In the genomic region with DNA sequence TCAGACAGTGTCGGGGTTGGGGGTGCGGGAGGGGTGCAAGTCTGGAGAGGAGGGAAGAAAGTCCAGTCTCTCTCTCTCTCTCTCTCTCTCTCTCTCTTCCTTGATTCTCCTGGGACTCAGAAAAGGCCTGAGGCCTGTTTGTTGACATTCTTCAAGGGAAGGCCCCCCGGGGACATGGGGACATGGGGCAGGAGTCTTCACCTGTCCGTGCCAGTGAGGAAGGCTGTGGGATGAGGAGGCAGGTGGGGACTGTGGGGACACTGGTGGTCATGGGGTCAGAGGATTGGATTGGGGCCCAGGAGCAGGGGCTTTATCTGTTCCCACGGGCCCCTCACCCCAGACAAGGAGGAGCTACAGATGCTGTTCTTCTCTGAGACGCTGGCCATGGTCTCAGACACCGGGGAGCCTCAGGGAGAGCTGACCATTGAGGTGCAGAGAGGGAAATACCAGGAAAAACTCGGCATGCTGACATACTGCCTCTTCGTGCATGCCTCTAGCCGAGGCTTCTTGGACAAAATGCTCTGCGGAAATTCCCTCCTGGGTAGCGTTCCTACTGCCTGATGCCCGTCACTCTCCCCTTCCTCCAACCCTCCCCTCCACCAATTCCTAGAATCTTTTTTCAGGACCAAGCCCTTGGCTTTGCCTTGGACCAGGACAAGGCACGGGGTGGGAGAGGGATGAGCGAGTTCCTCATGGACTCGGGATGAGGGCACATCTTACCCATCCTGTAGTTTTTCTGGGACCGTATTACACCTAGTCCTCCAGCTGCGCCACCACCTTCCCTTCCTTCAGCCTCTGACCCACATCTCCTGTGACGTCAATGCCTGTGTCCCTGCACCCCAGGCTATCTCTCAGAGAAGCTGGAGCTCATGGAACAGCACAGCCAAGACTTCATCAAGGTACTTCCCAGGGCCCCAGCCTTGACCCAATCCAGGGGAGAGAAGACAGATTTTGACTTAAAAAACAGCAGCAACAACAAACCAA, we compare ENCODE assay signal across 14 cellular contexts. TPM values are rescaled to one million over a fixed set of nuclear protein-coding genes. Genes with fewer than 3 reads are reported as not detected.
DNase-seq lines count a peak whose midpoint lies in the region; ATAC-seq, FAIRE-seq and TF ChIP-seq lines count a peak whose summit lies in the region.
"Had no signal": no experiment of that assay in that cellular context is flagged by ENCODE, and none has a peak within 500 bp of the region (broad histone marks: within the 10 kb centered on the region; RNA-seq: fewer than 3 reads in every experiment).

No MANE protein-coding gene starts in this region.

- H3K79me2 ChIP-seq in HepG2 (ENCODE audit: insufficient read depth, low read length): no peaks in the 10 kb centered on the region

- H3K4me1 ChIP-seq in HepG2 (ENCODE audit: insufficient read depth, low read length) (peaks cover 74% of the 10 kb centered on the region), right lobe of liver (peaks cover 0 to 12% (median 3%) of the 10 kb centered on the region in 4 donors)

- POLR2A ChIA-PET in HepG2 (lab: Yijun Ruan, JAX): interaction anchor here (0.7 to 4.8 kb wide), 17 partner anchors 13 to 87 kb away, joined by 3 to 66 read pairs (median 6); partner anchors contain the start of genes AAMP, CTDSP1 and PNKD

- TF ChIP-seq EP300 in HepG2 (IDR thresholded peaks at IDR 0.05; ENCODE audit: low read depth in 2 of 2, low read length in 2 of 2) (no peak), HepG2 (CRISPR knock-in tag; IDR thresholded peaks at IDR 0.05; ENCODE audit: borderline replicate concordance) (no peak)

- peak; percentile 21 for FAIRE-seq in HepG2 (lab: Jason Lieb, UNC)
- FAIRE-seq: endometrium had no signal

- peak overlapping the region; percentile 67 for H2AFZ ChIP-seq in HepG2 (ENCODE audit: low read length)

- TF ChIP-seq CTCF in HepG2 (CRISPR knock-in tag; IDR thresholded peaks at IDR 0.05) (no peak), right lobe of liver (IDR thresholded peaks at IDR 0.05) (no peak), chondrocyte (IDR thresholded peaks at IDR 0.05) (no peak), neural crest cell (conservative IDR thresholded peaks at IDR 0.05) (no peak)

- H3K27me3 ChIP-seq in HepG2 (ENCODE audit: control insufficient read depth in 1 of 2, insufficient read depth in 2 of 2, low read length in 2 of 2) (no peaks in the 10 kb centered on the region; a peak in 1 of 5 replicates), right lobe of liver (no peaks in the 10 kb centered on the region)
- H3K27me3 ChIP-seq: transverse colon had no signal

- no peaks in the 10 kb centered on the region for H3K9me3 Mint-ChIP-seq in chondrocyte (ENCODE audit: low read depth)
- H3K9me3 Mint-ChIP-seq in neural crest cell: no peaks in the 10 kb centered on the region
- H3K9me3 Mint-ChIP-seq in activated naive CD8-positive, alpha-beta T cell treated with anti-CD3 and anti-CD28 coated beads for 36 hours: no peaks in the 10 kb centered on the region
- H3K9me3 Mint-ChIP-seq: natural killer cell treated with Interleukin-12 subunit alpha and Interleukin-12 subunit beta and Interleukin-15 and Interleukin-18, amount 100 ng/mL, for 72 hours had no signal

- peaks cover 4% of the 10 kb centered on the region for H3K4me1 Mint-ChIP-seq in chondrocyte (ENCODE audit: low read depth)
- H3K4me1 Mint-ChIP-seq in neural crest cell: peaks cover 18% of the 10 kb centered on the region
- no peaks in the 10 kb centered on the region for H3K4me1 Mint-ChIP-seq in activated naive CD8-positive, alpha-beta T cell treated with anti-CD3 and anti-CD28 coated beads for 36 hours

- peak overlapping the region; percentile 74 for H3K27ac Mint-ChIP-seq in chondrocyte (ENCODE audit: unreplicated experiment)
- no peak overlapping the region for H3K27ac Mint-ChIP-seq in neural crest cell (ENCODE audit: unreplicated experiment)
- H3K27ac Mint-ChIP-seq in activated naive CD8-positive, alpha-beta T cell treated with anti-CD3 and anti-CD28 coated beads for 36 hours: no peak overlapping the region
- H3K27ac Mint-ChIP-seq: natural killer cell treated with Interleukin-12 subunit alpha and Interleukin-12 subunit beta and Interleukin-15 and Interleukin-18, amount 100 ng/mL, for 72 hours had no signal

- H3K27me3 Mint-ChIP-seq in chondrocyte (ENCODE audit: low read depth) (no peaks in the 10 kb centered on the region), neural crest cell (ENCODE audit: low read depth) (no peaks in the 10 kb centered on the region)
- H3K27me3 Mint-ChIP-seq in activated naive CD8-positive, alpha-beta T cell treated with anti-CD3 and anti-CD28 coated beads for 36 hours: no peaks in the 10 kb centered on the region
- H3K27me3 Mint-ChIP-seq: natural killer cell treated with Interleukin-12 subunit alpha and Interleukin-12 subunit beta and Interleukin-15 and Interleukin-18, amount 100 ng/mL, for 72 hours had no signal

- in situ Hi-C loops in HepG2 (cut with HindIII; ENCODE audit: extremely low pct_ligation_motif_present, low pct_unique_long_range_greater_than_20kb): loop anchor here (5.0 kb wide), 1 partner anchor 55 kb away; no protein-coding TSS in a partner anchor

- no TSS peak for BruUV-seq in HepG2 (replicated peaks; lab: Mats Ljungman, UMichigan)

- no peak for TF ChIP-seq RAD21 in HepG2 (CRISPR knock-in tag; IDR thresholded peaks at IDR 0.05)

- peak overlapping the region; percentile 0 for H3K27ac ChIP-seq in HepG2 (ENCODE audit: extremely low read length, insufficient read depth, low read length)
- H3K27ac ChIP-seq in right lobe of liver: no peak overlapping the region
- H3K27ac ChIP-seq: transverse colon had no signal

- peak overlapping the region; percentile 94 for H3K4me2 ChIP-seq in HepG2 (ENCODE audit: low read depth, low read length)

- no peaks in the 10 kb centered on the region for H4K20me1 ChIP-seq in HepG2 (ENCODE audit: insufficient read depth, low read length)

- no peak for TF ChIP-seq POLR2A in HepG2 (IDR thresholded peaks at IDR 0.05; ENCODE audit: insufficient read depth in 1 of 2, low read depth in 2 of 2, low read length in 2 of 2)
- no peak for TF ChIP-seq POLR2A in right lobe of liver (IDR thresholded peaks at IDR 0.05)

- H3K4me3 ChIP-seq in HepG2 (replicated peaks in 1 of 3; ENCODE audit: insufficient read depth in 1 of 3, low read depth in 2 of 3, low read length in 3 of 3) (peak overlapping the region; percentile 25 to 78 (median 43)), right lobe of liver (no peak overlapping the region)
- H3K4me3 ChIP-seq: transverse colon had no signal

- intact Hi-C loops in HepG2 (cut with micrococcal nuclease; ENCODE audit: unreplicated experiment) (loop anchor here (2.0 kb wide), 1 partner anchor 65 kb away; the partner anchor contains the start of gene TMBIM1), right lobe of liver (cut with DNase I) (loop anchor here (5.0 to 10.0 kb wide), 2 partner anchors 53 to 55 kb away; no protein-coding TSS in a partner anchor)

- H3K9ac ChIP-seq in HepG2 (ENCODE audit: insufficient read depth, low read depth, low read length): peak overlapping the region; percentile 69

- H3K36me3 ChIP-seq in HepG2 (replicated peaks in 1 of 2; ENCODE audit: control insufficient read depth in 1 of 2, insufficient read depth in 2 of 2, low read length in 2 of 2) (no peaks in the 10 kb centered on the region), right lobe of liver (no peaks in the 10 kb centered on the region)
- H3K36me3 ChIP-seq: transverse colon had no signal

- DNase-seq in HepG2 (ENCODE audit: low spot score) (no peak), right lobe of liver (no peak), chondrocyte (ENCODE audit: low spot score) (no peak), neural crest cell (ENCODE audit: low read depth, low spot score) (no peak), cortex of kidney (lab: John Stamatoyannopoulos, UW) (no peak), germinal center (ENCODE audit: low spot score) (no peak)
- DNase-seq in activated naive CD8-positive, alpha-beta T cell treated with anti-CD3 and anti-CD28 coated beads for 36 hours: no peak
- DNase-seq: NCI-H2081 had no signal

- CTCF ChIA-PET in HepG2 (lab: Yijun Ruan, JAX; ENCODE audit: low intra/inter-chr PET ratio, low total read pairs): interaction anchor here (0.8 to 3.7 kb wide), 6 partner anchors 46 to 85 kb away, joined by 3 to 59 read pairs (median 5); partner anchors contain the start of gene TMBIM1

- WGBS in HepG2 (ENCODE audit: low lambda C conversion rate): 12% methylated on average over 19 of the region's 19 CpGs
- WGBS in right lobe of liver (ENCODE audit: insufficient coverage, low coverage, low lambda C conversion rate, missing lambda C conversion rate): 52% methylated on average over 8 of the region's 19 CpGs

- H3K4me3 Mint-ChIP-seq in chondrocyte (ENCODE audit: unreplicated experiment): no peak overlapping the region
- peak overlapping the region; percentile 19 for H3K4me3 Mint-ChIP-seq in neural crest cell
- H3K4me3 Mint-ChIP-seq in activated naive CD8-positive, alpha-beta T cell treated with anti-CD3 and anti-CD28 coated beads for 36 hours: no peak overlapping the region
- H3K4me3 Mint-ChIP-seq: activated T-cell treated with anti-CD3 and anti-CD28 coated beads, Interleukin-2, amount 50 U/mL, for 4 hours; natural killer cell treated with Interleukin-12 subunit alpha and Interleukin-12 subunit beta and Interleukin-15 and Interleukin-18, amount 100 ng/mL, for 72 hours had no signal

- H3K36me3 Mint-ChIP-seq in chondrocyte (ENCODE audit: low read depth): no peaks in the 10 kb centered on the region
- H3K36me3 Mint-ChIP-seq in neural crest cell (ENCODE audit: low read depth): no peaks in the 10 kb centered on the region
- no peaks in the 10 kb centered on the region for H3K36me3 Mint-ChIP-seq in activated naive CD8-positive, alpha-beta T cell treated with anti-CD3 and anti-CD28 coated beads for 36 hours
- H3K36me3 Mint-ChIP-seq: natural killer cell treated with Interleukin-12 subunit alpha and Interleukin-12 subunit beta and Interleukin-15 and Interleukin-18, amount 100 ng/mL, for 72 hours had no signal

- ATAC-seq in HepG2 (peak; percentile 46), right lobe of liver (no peak), HG02623 (IDR thresholded peaks at IDR 0.05; ENCODE audit: unreplicated experiment) (no peak)

- H3K9me3 ChIP-seq in HepG2 (ENCODE audit: low read length) (no peaks in the 10 kb centered on the region), right lobe of liver (no peaks in the 10 kb centered on the region)
- H3K9me3 ChIP-seq: transverse colon had no signal

RNA-seq across cellular contexts. Expression of gene CATIP, which starts 0.8 kb away (rescaled TPM):
- total RNA-seq in HepG2 (2016; rRNA removed; fragmentation: Illumina TruSeq; extraction: Trizol): 0.22 TPM in 1 of 2 replicates, not detected in the other
- 0.35 TPM in 1 of 2 replicates, not detected in the other for total RNA-seq in HepG2 (2016; cell fraction: cytosol; rRNA removed; fragmentation: Illumina TruSeq; extraction: Trizol; ENCODE audit: low read depth)
- 0.15 TPM in 1 of 2 replicates, not detected in the other for total RNA-seq in HepG2 (2016; cell fraction: insoluble cytoplasmic fraction; rRNA removed; fragmentation: Illumina TruSeq; extraction: Trizol)
- 0.38 and 0.49 TPM in 2 replicates for total RNA-seq in HepG2 (2016; cell fraction: membrane; rRNA removed; fragmentation: Illumina TruSeq; extraction: Trizol)
- total RNA-seq in HepG2 (2016; cell fraction: nucleus; rRNA removed; fragmentation: Illumina TruSeq; extraction: Trizol): not detected in 2 replicates
- polyA plus RNA-seq in HepG2 (2011; rRNA removed): 0.07 and 0.09 TPM in 2 replicates
- polyA plus RNA-seq in HepG2 (2011; cell fraction: cytosol; rRNA removed): 0.09 and 0.15 TPM in 2 replicates
- 0.48 and 0.87 TPM in 2 replicates for polyA plus RNA-seq in HepG2 (2011; cell fraction: nucleus; rRNA removed)
- polyA plus RNA-seq in HepG2 (2012): 0.15 TPM in 1 of 2 replicates, not detected in the other
- not detected in 2 replicates for polyA plus RNA-seq in HepG2 (2016; cell fraction: cytosol; fragmentation: Illumina TruSeq; extraction: Trizol; ENCODE audit: low read depth)
- not detected in 2 replicates for polyA plus RNA-seq in HepG2 (2016; cell fraction: insoluble cytoplasmic fraction; fragmentation: Illumina TruSeq; extraction: Trizol; ENCODE audit: low read depth)
- not detected in 2 replicates for polyA plus RNA-seq in HepG2 (2016; cell fraction: membrane; fragmentation: Illumina TruSeq; extraction: Trizol; ENCODE audit: low read depth)
- polyA plus RNA-seq in HepG2 (2016; cell fraction: nucleus; fragmentation: Illumina TruSeq; extraction: Trizol; ENCODE audit: insufficient read depth, low read depth): not detected in 2 replicates
- polyA minus RNA-seq in HepG2 (2011; rRNA and poly(A)+ RNA removed; ENCODE audit: low replicate concordance): 0.36 TPM in 1 of 2 replicates, not detected in the other
- polyA minus RNA-seq in HepG2 (2011; cell fraction: cytosol; rRNA and poly(A)+ RNA removed): not detected in 2 replicates
- polyA minus RNA-seq in HepG2 (2011; cell fraction: nucleus; rRNA and poly(A)+ RNA removed): 1.4 TPM in 1 of 2 replicates, not detected in the other
- total RNA-seq in right lobe of liver: not detected
- total RNA-seq in chondrocyte: not detected in 3 replicates
- total RNA-seq in neural crest cell: 0.30 TPM in 1 of 2 replicates, not detected in the other
- not detected for total RNA-seq in activated naive CD8-positive, alpha-beta T cell treated with anti-CD3 and anti-CD28 coated beads for 36 hours
- total RNA-seq: activated T-cell treated with anti-CD3 and anti-CD28 coated beads, Interleukin-2, amount 50 U/mL, for 4 hours; glomerular endothelial cell; natural killer cell treated with Interleukin-12 subunit alpha and Interleukin-12 subunit beta and Interleukin-15 and Interleukin-18, amount 100 ng/mL, for 72 hours; transverse colon had no signal

RNA-seq across cellular contexts. Expression of gene SLC11A1, which starts 24.6 kb away (rescaled TPM):
- total RNA-seq in HepG2 (2016; rRNA removed; fragmentation: Illumina TruSeq; extraction: Trizol) (0.21 and 0.33 TPM in 2 replicates), right lobe of liver (10 to 100 TPM in 3 of 6 experiments, 1 to 10 TPM in 3; 4.2 to 13.2 (median 11.0) TPM), chondrocyte (0.08 to 0.15 TPM (median 0.10 TPM) in 3 replicates), neural crest cell (0.09 TPM in 1 of 2 replicates, not detected in the other)
- total RNA-seq in HepG2 (2016; cell fraction: cytosol; rRNA removed; fragmentation: Illumina TruSeq; extraction: Trizol; ENCODE audit: low read depth): 0.26 and 0.51 TPM in 2 replicates
- 0.18 and 0.22 TPM in 2 replicates for total RNA-seq in HepG2 (2016; cell fraction: insoluble cytoplasmic fraction; rRNA removed; fragmentation: Illumina TruSeq; extraction: Trizol)
- 0.31 TPM in 2 replicates for total RNA-seq in HepG2 (2016; cell fraction: membrane; rRNA removed; fragmentation: Illumina TruSeq; extraction: Trizol)
- total RNA-seq in HepG2 (2016; cell fraction: nucleus; rRNA removed; fragmentation: Illumina TruSeq; extraction: Trizol): 0.19 and 0.71 TPM in 2 replicates
- 2.3 and 2.5 TPM in 2 replicates for polyA plus RNA-seq in HepG2 (2011; rRNA removed)
- 1.1 and 1.2 TPM in 2 replicates for polyA plus RNA-seq in HepG2 (2011; cell fraction: cytosol; rRNA removed)
- polyA plus RNA-seq in HepG2 (2011; cell fraction: nucleus; rRNA removed): 11.6 and 19.0 TPM in 2 replicates
- 1.5 and 3.8 TPM in 2 replicates for polyA plus RNA-seq in HepG2 (2012)
- 0.26 and 0.40 TPM in 2 replicates for polyA plus RNA-seq in HepG2 (2016; cell fraction: cytosol; fragmentation: Illumina TruSeq; extraction: Trizol; ENCODE audit: low read depth)
- polyA plus RNA-seq in HepG2 (2016; cell fraction: insoluble cytoplasmic fraction; fragmentation: Illumina TruSeq; extraction: Trizol; ENCODE audit: low read depth): 0.09 and 0.23 TPM in 2 replicates
- polyA plus RNA-seq in HepG2 (2016; cell fraction: membrane; fragmentation: Illumina TruSeq; extraction: Trizol; ENCODE audit: low read depth): 0.26 and 0.42 TPM in 2 replicates
- 0.23 and 0.79 TPM in 2 replicates for polyA plus RNA-seq in HepG2 (2016; cell fraction: nucleus; fragmentation: Illumina TruSeq; extraction: Trizol; ENCODE audit: insufficient read depth, low read depth)
- 0.14 and 2.9 TPM in 2 replicates for polyA minus RNA-seq in HepG2 (2011; rRNA and poly(A)+ RNA removed; ENCODE audit: low replicate concordance)
- polyA minus RNA-seq in HepG2 (2011; cell fraction: cytosol; rRNA and poly(A)+ RNA removed): 0.35 and 1.5 TPM in 2 replicates
- polyA minus RNA-seq in HepG2 (2011; cell fraction: nucleus; rRNA and poly(A)+ RNA removed): 3.7 and 5.4 TPM in 2 replicates
- total RNA-seq in activated naive CD8-positive, alpha-beta T cell treated with anti-CD3 and anti-CD28 coated beads for 36 hours: under 1 TPM; 0.08 TPM
- total RNA-seq: glomerular endothelial cell had no signal

RNA-seq across cellular contexts. Expression of gene CTDSP1, which starts 42.2 kb away (rescaled TPM):
- 78.5 and 91.0 TPM in 2 replicates for total RNA-seq in HepG2 (2016; rRNA removed; fragmentation: Illumina TruSeq; extraction: Trizol)
- 61.6 and 62.5 TPM in 2 replicates for total RNA-seq in HepG2 (2016; cell fraction: cytosol; rRNA removed; fragmentation: Illumina TruSeq; extraction: Trizol; ENCODE audit: low read depth)
- 72.7 and 92.2 TPM in 2 replicates for total RNA-seq in HepG2 (2016; cell fraction: insoluble cytoplasmic fraction; rRNA removed; fragmentation: Illumina TruSeq; extraction: Trizol)
- 98.7 and 108 TPM in 2 replicates for total RNA-seq in HepG2 (2016; cell fraction: membrane; rRNA removed; fragmentation: Illumina TruSeq; extraction: Trizol)
- 63.4 and 77.8 TPM in 2 replicates for total RNA-seq in HepG2 (2016; cell fraction: nucleus; rRNA removed; fragmentation: Illumina TruSeq; extraction: Trizol)
- 268 and 270 TPM in 2 replicates for polyA plus RNA-seq in HepG2 (2011; rRNA removed)
- 216 and 257 TPM in 2 replicates for polyA plus RNA-seq in HepG2 (2011; cell fraction: cytosol; rRNA removed)
- 595 and 749 TPM in 2 replicates for polyA plus RNA-seq in HepG2 (2011; cell fraction: nucleus; rRNA removed)
- 72.7 and 87.5 TPM in 2 replicates for polyA plus RNA-seq in HepG2 (2012)
- polyA plus RNA-seq in HepG2 (2016; cell fraction: cytosol; fragmentation: Illumina TruSeq; extraction: Trizol; ENCODE audit: low read depth): 60.8 and 65.7 TPM in 2 replicates
- polyA plus RNA-seq in HepG2 (2016; cell fraction: insoluble cytoplasmic fraction; fragmentation: Illumina TruSeq; extraction: Trizol; ENCODE audit: low read depth): 106 and 117 TPM in 2 replicates
- polyA plus RNA-seq in HepG2 (2016; cell fraction: membrane; fragmentation: Illumina TruSeq; extraction: Trizol; ENCODE audit: low read depth): 114 and 123 TPM in 2 replicates
- polyA plus RNA-seq in HepG2 (2016; cell fraction: nucleus; fragmentation: Illumina TruSeq; extraction: Trizol; ENCODE audit: insufficient read depth, low read depth): 131 and 137 TPM in 2 replicates
- polyA minus RNA-seq in HepG2 (2011; rRNA and poly(A)+ RNA removed; ENCODE audit: low replicate concordance): 139 and 364 TPM in 2 replicates
- polyA minus RNA-seq in HepG2 (2011; cell fraction: cytosol; rRNA and poly(A)+ RNA removed): 88.3 and 92.0 TPM in 2 replicates
- 159 and 160 TPM in 2 replicates for polyA minus RNA-seq in HepG2 (2011; cell fraction: nucleus; rRNA and poly(A)+ RNA removed)
- total RNA-seq in right lobe of liver: 10 to 100 TPM; 55.1 to 95.9 (median 75.6) TPM
- total RNA-seq in chondrocyte: 85.0 to 97.8 TPM (median 95.3 TPM) in 3 replicates
- total RNA-seq in neural crest cell: 46.4 TPM in 2 replicates
- 10 to 100 TPM; 67.8 to 73.5 TPM for total RNA-seq in activated naive CD8-positive, alpha-beta T cell treated with anti-CD3 and anti-CD28 coated beads for 36 hours

Comparison
In these comparisons a context has a peak if more than half of its experiments do, and no peak if none do; other contexts are left out.
1. H3K4me3 ChIP-seq: peak in HepG2 (3 of 3); none in right lobe of liver (0 of 3).